8 cellular contexts compared by ENCODE assay signal in genomic region chr17:37643118-37643766, GRCh38. TPM values are rescaled to one million over a fixed set of nuclear protein-coding genes. Genes with fewer than 3 reads are reported as not detected.
DNase-seq lines count a peak whose midpoint lies in the region; ATAC-seq and TF ChIP-seq lines count a peak whose summit lies in the region.

TSS of gene DDX52 (minus strand) at chr17:37643446. CDS start at chr17:37643420, 26 bp downstream.

- peak within 1 kb of the TSS; percentile 78 to 86 for H3K27ac ChIP-seq in left lung

- ATAC-seq in HG03571 (IDR thresholded peaks at IDR 0.05; ENCODE audit: unreplicated experiment) (peak; percentile 85), left lung (peak; percentile 99)

- peak; percentile 10 for TF ChIP-seq CTCF in AG09319 (IDR thresholded peaks at IDR 0.05; ENCODE audit: low read depth, low read length)
- no peak for TF ChIP-seq CTCF in left lung (IDR thresholded peaks at IDR 0.05)

- H3K36me3 ChIP-seq in left lung = peaks cover 0 to 30% of the 10 kb centered on the region in 2 donors

- peak; percentile 63 for DNase-seq in AG09319 (ENCODE audit: extremely low read depth, low read depth)
- DNase-seq in NCI-H774 (lab: John Stamatoyannopoulos, UW) = peak; percentile 97
- DNase-seq in activated CD4-positive, alpha-beta T cell treated with anti-CD3 and anti-CD28 coated beads, Interleukin-2, amount 50 U/mL, for 24 hours (ENCODE audit: low read depth in 1 of 2, low spot score in 1 of 2) = peak; percentile 66 to 82
- DNase-seq in dermis blood vessel endothelial cell = peak; percentile 97
- peak; percentile 94 to 96 for DNase-seq in left lung
- DNase-seq in stimulated activated CD4-positive, alpha-beta T cell treated with anti-CD3 and anti-CD28 coated beads, Interleukin-2, amount 100 ng/mL, for 24 hours = peak; percentile 89

- intact Hi-C loops in left lung (cut with DNase I) = no loop called here

- H3K4me1 ChIP-seq in left lung = peaks cover 10 to 43% of the 10 kb centered on the region in 2 donors

- no peaks in the 10 kb centered on the region for H3K9me3 ChIP-seq in left lung

- peak within 1 kb of the TSS; percentile 61 to 89 for H3K4me3 ChIP-seq in left lung

- H3K27me3 ChIP-seq in left lung = peaks cover 0 to 34% of the 10 kb centered on the region in 2 donors

- peak; percentile 79 for TF ChIP-seq POLR2A in GM19099 (IDR thresholded peaks at IDR 0.05; ENCODE audit: extremely low read depth, insufficient read length, low read depth)

RNA-seq across cellular contexts. Expression of gene DDX52, which starts in this region (rescaled TPM):
- total RNA-seq in dermis blood vessel endothelial cell = 40.0 and 41.0 TPM in 2 replicates
- total RNA-seq in left lung = 10 to 100 TPM; 23.7 to 24.3 TPM

Comparison
In these comparisons a context has a peak if more than half of its experiments do, and no peak if none do; other contexts are left out.
1. Peak in every context shown above with its lines: DNase-seq, ATAC-seq, H3K4me3 ChIP-seq and H3K27ac ChIP-seq.